Comparison of ENCODE assay signal across 10 cellular contexts in the genomic region with DNA sequence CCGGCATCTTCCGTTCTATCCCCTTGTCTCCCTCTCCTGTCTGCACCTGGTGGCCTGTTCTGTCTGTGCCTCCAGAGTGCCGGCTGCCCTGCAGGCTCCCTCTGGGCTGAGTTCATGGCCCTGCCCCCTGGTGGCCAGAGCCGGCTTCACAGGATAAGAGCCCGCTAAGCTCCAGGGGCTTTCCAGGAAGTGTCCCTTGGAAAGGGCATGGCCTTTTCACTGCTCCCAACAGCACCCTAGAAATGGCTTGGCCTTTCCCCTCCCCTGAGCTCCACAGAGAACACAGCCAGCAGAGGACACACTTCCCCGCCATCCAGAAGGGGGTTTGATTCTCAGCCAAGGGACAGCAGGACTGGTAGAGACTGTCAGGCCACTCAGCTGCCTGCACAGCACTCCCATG. TPM values are rescaled to one million over a fixed set of nuclear protein-coding genes. Genes with fewer than 3 reads are reported as not detected.
DNase-seq lines count a peak whose midpoint lies in the region; ATAC-seq and TF ChIP-seq lines count a peak whose summit lies in the region.
"Not testable (repeated sequence)": the region's sequence is repeated elsewhere in the genome, so short reads cannot be mapped to it uniquely, and the experiment has no call there.
"Had no signal": no experiment of that assay in that cellular context is flagged by ENCODE, and none has a peak within 500 bp of the region (broad histone marks: within the 10 kb centered on the region; RNA-seq: fewer than 3 reads in every experiment).

No MANE protein-coding gene starts in this region.

- not testable (repeated sequence) for H3K4me3 ChIP-seq in left lung; neutrophil (ENCODE audit: low read depth in 1 of 2, low read length in 1 of 2); tibial nerve

- in situ Hi-C loops in Caki2 (cut with HindIII; ENCODE audit: low pct_unique_long_range_greater_than_20kb, low sequenced_read_pairs), result not testable (repeated sequence)

- CTCF ChIA-PET in activated naive CD4-positive, alpha-beta T cell treated with anti-CD3 and anti-CD28 coated beads for 36 hours (lab: Charles Lee), result not testable (repeated sequence)

- not testable (repeated sequence) for H3K9me3 ChIP-seq in T-helper 17 cell (ENCODE audit: control insufficient read depth, low read length, poor library complexity, severe bottlenecking); left lung; neutrophil; tibial nerve

- not testable (repeated sequence) for H3K27ac Mint-ChIP-seq in T-helper 17 cell; activated naive CD4-positive, alpha-beta T cell treated with anti-CD3 and anti-CD28 coated beads for 36 hours

- not testable (repeated sequence) for H3K36me3 ChIP-seq in left lung, neutrophil, tibial nerve

- WGBS in tibial nerve, 2 donors, result 20% methylated on average over 1 of the region's 6 CpGs; no CpG with 5 or more reads in 1 of the 2 donors

- DNase-seq in Caki2 (ENCODE audit: low read depth), result peak; percentile 38
- peak; percentile 0 for DNase-seq in LHCN-M2 (ENCODE audit: low read depth)
- not testable (repeated sequence) for DNase-seq in T-helper 17 cell; tibial nerve (ENCODE audit: low spot score in 2 of 2)
- peak; percentile 5 for DNase-seq in activated naive CD4-positive, alpha-beta T cell treated with anti-CD3 and anti-CD28 coated beads for 36 hours
- DNase-seq in dermis blood vessel endothelial cell, result peak; percentile 0
- DNase-seq in left lung, result peak in 1 of 2 donors; percentile 2

- intact Hi-C loops in activated naive CD4-positive, alpha-beta T cell treated with anti-CD3 and anti-CD28 coated beads for 36 hours (cut with micrococcal nuclease); left lung (cut with DNase I): not testable (repeated sequence)

- TF ChIP-seq POLR2A in tibial nerve (IDR thresholded peaks at IDR 0.05), result not testable (repeated sequence)

- H3K27me3 ChIP-seq in left lung, neutrophil, tibial nerve: not testable (repeated sequence)

- ATAC-seq in T-helper 17 cell, result peak; percentile 68
- ATAC-seq in left lung, result peak; percentile 64

- not testable (repeated sequence) for H3K9me3 Mint-ChIP-seq in activated naive CD4-positive, alpha-beta T cell treated with anti-CD3 and anti-CD28 coated beads for 36 hours

- not testable (repeated sequence) for H3K4me1 Mint-ChIP-seq in T-helper 17 cell; activated naive CD4-positive, alpha-beta T cell treated with anti-CD3 and anti-CD28 coated beads for 36 hours (ENCODE audit: low read depth)

- not testable (repeated sequence) for H3K4me3 Mint-ChIP-seq in T-helper 17 cell; activated naive CD4-positive, alpha-beta T cell treated with anti-CD3 and anti-CD28 coated beads for 36 hours

- TF ChIP-seq EP300 in tibial nerve (IDR thresholded peaks at IDR 0.05), result not testable (repeated sequence)

- not testable (repeated sequence) for H3K27me3 Mint-ChIP-seq in T-helper 17 cell; activated naive CD4-positive, alpha-beta T cell treated with anti-CD3 and anti-CD28 coated beads for 36 hours (ENCODE audit: low read depth)

- H3K4me1 ChIP-seq in left lung; neutrophil (ENCODE audit: control insufficient read depth in 1 of 2, insufficient read depth in 1 of 2, low read depth in 1 of 2, low read length in 1 of 2); tibial nerve: not testable (repeated sequence)

- peak in 1 of 2 donors; percentile 63 for TF ChIP-seq CTCF in left lung (IDR thresholded peaks at IDR 0.05)
- peak; percentile 39 for TF ChIP-seq CTCF in neutrophil (IDR thresholded peaks at IDR 0.05)
- TF ChIP-seq CTCF in tibial nerve (IDR thresholded peaks at IDR 0.05), result peak; percentile 7 to 39 (median 30)

- not testable (repeated sequence) for H3K27ac ChIP-seq in left lung, neutrophil, tibial nerve

- not testable (repeated sequence) for H3K36me3 Mint-ChIP-seq in T-helper 17 cell (ENCODE audit: low read depth); activated naive CD4-positive, alpha-beta T cell treated with anti-CD3 and anti-CD28 coated beads for 36 hours (ENCODE audit: low read depth)

RNA-seq across cellular contexts. Expression of a gene that starts 15.1 kb away (rescaled TPM):
- 2.1 and 2.3 TPM in 2 replicates for total RNA-seq in Caki2 (2014; rRNA removed; shearing (Covaris generic); ENCODE audit: low replicate concordance)
- total RNA-seq in LHCN-M2 (2014; rRNA removed) (0.77 and 1.2 TPM in 2 replicates), T-helper 17 cell (1 to 10 TPM in 1 of 2 donors, not detected in 1; 1.4 TPM), dermis blood vessel endothelial cell (0.09 and 0.85 TPM in 2 replicates), left lung (1 to 10 TPM in 1 of 2 donors, under 1 TPM in 1; 0.52 to 1.8 TPM), tibial nerve (1 to 10 TPM; 1.2 to 7.4 (median 2.7) TPM)
- polyA plus RNA-seq in LHCN-M2 (2012), result 0.24 TPM
- total RNA-seq in activated naive CD4-positive, alpha-beta T cell treated with anti-CD3 and anti-CD28 coated beads for 36 hours, result under 1 TPM; 0.20 to 0.29 TPM
- total RNA-seq: activated CD8-positive, alpha-beta memory T cell treated with anti-CD3 and anti-CD28 coated beads for 36 hours had no signal
- polyA plus RNA-seq: mammary epithelial cell had no signal

RNA-seq across cellular contexts. Expression of a gene that starts 36.9 kb away (rescaled TPM):
- total RNA-seq in Caki2 (2014; rRNA removed; shearing (Covaris generic); ENCODE audit: low replicate concordance), result 0.30 TPM in 1 of 2 replicates, not detected in the other
- total RNA-seq in LHCN-M2 (2014; rRNA removed), result 0.40 and 0.77 TPM in 2 replicates
- 0.24 TPM for polyA plus RNA-seq in LHCN-M2 (2012)
- total RNA-seq in T-helper 17 cell, result under 1 TPM in 1 of 2 donors, not detected in 1; 0.42 TPM
- not detected for total RNA-seq in activated naive CD4-positive, alpha-beta T cell treated with anti-CD3 and anti-CD28 coated beads for 36 hours
- total RNA-seq in dermis blood vessel endothelial cell, result 1.0 and 1.2 TPM in 2 replicates
- total RNA-seq in left lung, result 1 to 10 TPM in 1 of 2 donors, under 1 TPM in 1; 0.55 to 1.1 TPM
- 1 to 10 TPM; 1.1 to 4.2 (median 1.5) TPM for total RNA-seq in tibial nerve
